17 cellular contexts compared by ENCODE assay signal in genomic region chr17:27216836-27217235, GRCh38.
DNase-seq lines count a peak whose midpoint lies in the region; ATAC-seq, FAIRE-seq and TF ChIP-seq lines count a peak whose summit lies in the region.
"Had no signal": no experiment of that assay in that cellular context is flagged by ENCODE, and none has a peak within 500 bp of the region (broad histone marks: within the 10 kb centered on the region; RNA-seq: fewer than 3 reads in every experiment).

No MANE protein-coding gene starts in this region.

- no peaks in the 10 kb centered on the region for H3K27me3 ChIP-seq in MM.1S (replicated peaks; ENCODE audit: insufficient read depth, low read length)
- no peaks in the 10 kb centered on the region for H3K27me3 ChIP-seq in SU-DHL-6 (ENCODE audit: low read length)
- no peaks in the 10 kb centered on the region for H3K27me3 ChIP-seq in spleen (replicated peaks in 1 of 7)
- H3K27me3 ChIP-seq: body of pancreas, gastrocnemius medialis had no signal

- H3K4me1 ChIP-seq in MM.1S (ENCODE audit: low read length) (peaks cover 31% of the 10 kb centered on the region), spleen (peaks cover 3 to 33% (median 27%) of the 10 kb centered on the region in 6 donors)
- H3K4me1 ChIP-seq: body of pancreas, gastrocnemius medialis had no signal

- H3K9ac ChIP-seq in MM.1S (ENCODE audit: low read length) (no peak overlapping the region; the same call in 1 of the 2 replicates), SU-DHL-6 (ENCODE audit: low read length) (no peak overlapping the region)

- whole genome bisulfite sequencing in spleen, 5 donors = 43 to 85% (median 57%) methylated on average over 1 of the region's 1 CpG

- H2AFZ ChIP-seq in MM.1S (ENCODE audit: low read length) = no peak overlapping the region
- no peak overlapping the region for H2AFZ ChIP-seq in SU-DHL-6 (ENCODE audit: low read depth, low read length, severe bottlenecking)

- H3K79me2 ChIP-seq in MM.1S (ENCODE audit: low read length) (no peaks in the 10 kb centered on the region), SU-DHL-6 (ENCODE audit: insufficient read depth, low read length) (no peaks in the 10 kb centered on the region)

- H3K9me3 ChIP-seq in MM.1S (replicated peaks; ENCODE audit: insufficient read depth, low read length) (no peaks in the 10 kb centered on the region), SU-DHL-6 (ENCODE audit: insufficient read depth, low read length) (peaks cover 18% of the 10 kb centered on the region), spleen (peaks cover 0 to 13% (median 0%) of the 10 kb centered on the region in 8 donors)
- H3K9me3 ChIP-seq: body of pancreas, gastrocnemius medialis had no signal

- H4K20me1 ChIP-seq in MM.1S (ENCODE audit: insufficient read depth, low read length) (no peaks in the 10 kb centered on the region), SU-DHL-6 (ENCODE audit: low read depth, low read length) (no peaks in the 10 kb centered on the region)

- H3K4me2 ChIP-seq in MM.1S (ENCODE audit: low read depth, low read length) (0 out of 2 replicates have a peak overlapping the region, but pooled peaks have one; percentile 3), SU-DHL-6 (ENCODE audit: low read depth, low read length, poor library complexity, severe bottlenecking) (peak overlapping the region; percentile 37)

- TF ChIP-seq POLR2A in spleen (IDR thresholded peaks at IDR 0.05) = no peak

- H3K36me3 ChIP-seq in MM.1S (replicated peaks; ENCODE audit: insufficient read depth, low read length) = no peaks in the 10 kb centered on the region
- no peaks in the 10 kb centered on the region; the same call in 1 of the 2 replicates for H3K36me3 ChIP-seq in SU-DHL-6 (ENCODE audit: low read length)
- no peaks in the 10 kb centered on the region for H3K36me3 ChIP-seq in spleen
- H3K36me3 ChIP-seq: gastrocnemius medialis had no signal

- no peak for TF ChIP-seq CTCF in MM.1S (IDR thresholded peaks at IDR 0.05; ENCODE audit: low read length)
- TF ChIP-seq CTCF in SU-DHL-6 (IDR thresholded peaks at IDR 0.05; ENCODE audit: insufficient read depth, low read length, poor library complexity, severe bottlenecking) = no peak
- TF ChIP-seq CTCF in spleen (IDR thresholded peaks at IDR 0.05 in 8 of 11, conservative IDR thresholded peaks at IDR 0.05 in 3 of 11) = no peak

- H3F3A ChIP-seq in MM.1S (ENCODE audit: insufficient read depth, low read length) (peaks cover 24% of the 10 kb centered on the region), SU-DHL-6 (ENCODE audit: insufficient read depth) (peaks cover 34% of the 10 kb centered on the region)

- ATAC-seq in GM21526 (IDR thresholded peaks at IDR 0.05; ENCODE audit: low FRiP score, unreplicated experiment) (no peak), GM21825 (IDR thresholded peaks at IDR 0.05; ENCODE audit: unreplicated experiment) (no peak)
- ATAC-seq: body of pancreas, gastrocnemius medialis had no signal

- no peaks in the 10 kb centered on the region for H3K9me2 ChIP-seq in MM.1S (replicated peaks; ENCODE audit: insufficient read depth, low read length)
- H3K9me2 ChIP-seq in SU-DHL-6 (replicated peaks; ENCODE audit: insufficient read depth, low read length) = no peaks in the 10 kb centered on the region

- intact Hi-C loops in spleen (cut with DNase I; ENCODE audit: low total_unique reads) = no loop called here

- H3K4me3 ChIP-seq in MM.1S (ENCODE audit: low read length) = no peak overlapping the region
- no peak overlapping the region for H3K4me3 ChIP-seq in SU-DHL-6 (ENCODE audit: insufficient read depth, low read length, poor library complexity, severe bottlenecking)
- no peak overlapping the region for H3K4me3 ChIP-seq in spleen
- H3K4me3 ChIP-seq: body of pancreas, gastrocnemius medialis, skin epidermis had no signal

- peak overlapping the region; percentile 83 for H3K27ac ChIP-seq in MM.1S (ENCODE audit: low read length)
- peak overlapping the region; percentile 85 for H3K27ac ChIP-seq in SU-DHL-6 (ENCODE audit: low read depth, low read length)
- H3K27ac ChIP-seq in spleen = peak overlapping the region in 6 of 8 donors; percentile 36 to 76 (median 56)
- H3K27ac ChIP-seq: body of pancreas, gastrocnemius medialis had no signal

- peak; percentile 83 for FAIRE-seq in GM18507 (lab: Jason Lieb, UNC)
- FAIRE-seq: H1 had no signal

- DNase-seq in GM18507 (ENCODE audit: extremely low spot score, insufficient read length, low read depth) = no peak
- DNase-seq in MM.1S = no peak
- no peak for DNase-seq in spleen
- no peak for DNase-seq in foreskin melanocyte
- DNase-seq: activated CD4-positive, alpha-beta T cell treated with anti-CD3 and anti-CD28 coated beads for 4 hours; C1 segment of cervical spinal cord; cortex of kidney; gastrocnemius medialis; natural killer cell; NCI-H2029 treated with DMSO at 0.1 percent for 48 hours; NCI-H748 treated with DMSO at 0.1 percent for 48 hours had no signal
